In genomic region chr16:6602401-6602800, GRCh38 we compare ENCODE assay signal across 17 cellular contexts.
"Had no signal": no experiment of that assay in that cellular context is flagged by ENCODE, and none has a peak within 500 bp of the region (broad histone marks: within the 10 kb centered on the region; RNA-seq: fewer than 3 reads in every experiment).

No MANE protein-coding gene starts in this region.

- H3K4me3 ChIP-seq: coronary artery, lung, ovary, psoas muscle, transverse colon, uterus had no signal

- DNase-seq: activated CD4-positive, alpha-beta T cell treated with anti-CD3 and anti-CD28 coated beads for 48 hours; activated CD4-positive, CD25-positive, alpha-beta regulatory T cell; activated CD8-positive, alpha-beta T cell treated with anti-CD3 and anti-CD28 coated beads, Interleukin-2, amount 10 ng/mL, durations not matched to agents 7 days and 5 days; activated naive CD4-positive, alpha-beta T cell treated with anti-CD3 and anti-CD28 coated beads for 36 hours; activated T-cell treated with anti-CD3 and anti-CD28 coated beads, Interleukin-2, amount 50 U/mL, for 24 hours; foreskin keratinocyte; glutamatergic neuron; hypothalamus; natural killer cell; ovary; psoas muscle; right cardiac atrium; stimulated activated CD4-positive, alpha-beta T cell treated with anti-CD3 and anti-CD28 coated beads, Interleukin-2, amount 100 ng/mL, for 24 hours; transverse colon; uterus had no signal
